In the genomic region with DNA sequence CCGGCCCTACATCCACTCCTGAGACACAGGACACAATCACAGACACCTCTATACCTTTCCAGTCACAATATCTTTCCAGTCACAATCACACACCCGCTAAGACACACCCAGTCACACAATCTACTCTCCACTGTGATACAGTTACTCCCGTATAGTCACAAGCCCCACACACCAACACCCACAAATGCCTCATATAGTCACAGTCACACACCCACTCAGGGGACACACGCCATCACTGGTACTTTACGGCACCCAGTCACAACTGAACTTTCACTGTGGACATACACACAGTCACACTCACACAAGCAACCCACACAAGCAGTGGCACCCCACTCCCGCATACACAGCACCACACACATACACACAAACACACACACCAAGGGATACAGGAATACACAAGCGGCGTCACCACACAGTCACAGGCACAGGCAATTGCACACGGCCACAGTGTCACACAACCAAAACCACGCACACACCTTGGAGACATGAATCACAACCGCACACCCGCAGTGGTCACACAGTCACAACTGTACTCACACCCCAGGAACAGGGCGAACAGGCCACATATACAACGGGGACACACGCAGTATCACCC, we compare ENCODE assay signal across 8 cellular contexts. TPM values are rescaled to one million over a fixed set of nuclear protein-coding genes. Genes with fewer than 3 reads are reported as not detected.
DNase-seq lines count a peak whose midpoint lies in the region; ATAC-seq, FAIRE-seq and TF ChIP-seq lines count a peak whose summit lies in the region.

No MANE protein-coding gene starts in this region.

- no peaks in the 10 kb centered on the region for H3K36me3 ChIP-seq in thoracic aorta

- ATAC-seq in activated T-helper 17 cell treated with anti-CD3 and anti-CD28 coated beads, Interleukin-2, amount 50 U/mL, for 72 hours (replicated peaks): peak; percentile 60
- ATAC-seq in thoracic aorta (ENCODE audit: insufficient number of reproducible peaks, low FRiP score, low read depth): no peak

- peaks cover 5% of the 10 kb centered on the region for H3K4me1 Mint-ChIP-seq in activated T-helper 17 cell treated with anti-CD3 and anti-CD28 coated beads, Interleukin-2, amount 50 U/mL, for 72 hours

- peaks cover 13 to 22% of the 10 kb centered on the region in 2 donors for H3K4me1 ChIP-seq in thoracic aorta (ENCODE audit: control insufficient read depth in 1 of 2, low read depth in 2 of 2)

- no peak overlapping the region for H3K27ac Mint-ChIP-seq in activated T-helper 17 cell treated with anti-CD3 and anti-CD28 coated beads, Interleukin-2, amount 50 U/mL, for 72 hours

- H3K36me3 Mint-ChIP-seq in activated T-helper 17 cell treated with anti-CD3 and anti-CD28 coated beads, Interleukin-2, amount 50 U/mL, for 72 hours (ENCODE audit: low read depth): peaks cover 17% of the 10 kb centered on the region

- FAIRE-seq in GM19239 (lab: Jason Lieb, UNC): no peak

- H3K27me3 Mint-ChIP-seq in activated T-helper 17 cell treated with anti-CD3 and anti-CD28 coated beads, Interleukin-2, amount 50 U/mL, for 72 hours: no peaks in the 10 kb centered on the region

- no peaks in the 10 kb centered on the region for H3K9me3 ChIP-seq in thoracic aorta

- H3K4me3 ChIP-seq in thoracic aorta: peak overlapping the region; percentile 99

- H3K4me3 Mint-ChIP-seq in activated T-helper 17 cell treated with anti-CD3 and anti-CD28 coated beads, Interleukin-2, amount 50 U/mL, for 72 hours: no peak overlapping the region

- no peaks in the 10 kb centered on the region for H3K9me3 Mint-ChIP-seq in activated T-helper 17 cell treated with anti-CD3 and anti-CD28 coated beads, Interleukin-2, amount 50 U/mL, for 72 hours

- no peak for TF ChIP-seq CTCF in thoracic aorta (IDR thresholded peaks at IDR 0.05)

- peak overlapping the region; percentile 97 for H3K27ac ChIP-seq in layer of hippocampus (ENCODE audit: low read depth, low read length)
- H3K27ac ChIP-seq in thoracic aorta: peak overlapping the region; percentile 95 to 99

- peak; percentile 79 for DNase-seq in stimulated activated CD4-positive, alpha-beta T cell treated with anti-CD3 and anti-CD28 coated beads, Interleukin-1b, Interleukin-23, amount 100 ng/mL, for 48 hours
- DNase-seq in stimulated activated CD4-positive, alpha-beta T cell treated with anti-CD3 and anti-CD28 coated beads, Interleukin-2, amount 100 ng/mL, for 48 hours: no peak
- DNase-seq in thoracic aorta (ENCODE audit: low spot score) (peak; percentile 14), hippocampal formation (lab: John Stamatoyannopoulos, UW) (no peak), GM19239 (ENCODE audit: insufficient read length, low spot score) (no peak), germinal center (ENCODE audit: low spot score) (no peak)

- H3K27me3 ChIP-seq in layer of hippocampus (ENCODE audit: control insufficient read depth, insufficient read depth, low read length) (no peaks in the 10 kb centered on the region), thoracic aorta (replicated peaks; ENCODE audit: insufficient read depth) (no peaks in the 10 kb centered on the region)

RNA-seq across cellular contexts. Expression of a gene that starts 0.6 kb away (rescaled TPM):
- total RNA-seq in activated T-helper 17 cell treated with anti-CD3 and anti-CD28 coated beads, Interleukin-2, amount 50 U/mL, for 72 hours: 1 to 10 TPM; 3.0 to 6.5 TPM
- total RNA-seq in thoracic aorta: 1 to 10 TPM; 1.9 to 6.6 TPM

RNA-seq across cellular contexts. Expression of a gene that starts 1.0 kb away (rescaled TPM):
- total RNA-seq in activated T-helper 17 cell treated with anti-CD3 and anti-CD28 coated beads, Interleukin-2, amount 50 U/mL, for 72 hours: 10 to 100 TPM; 72.8 to 83.8 TPM
- total RNA-seq in thoracic aorta: 10 to 100 TPM; 37.8 to 71.1 TPM

Comparison
In these comparisons a context has a peak if more than half of its experiments do, and no peak if none do; other contexts are left out.
1. DNase-seq: peak in stimulated activated CD4-positive, alpha-beta T cell treated with anti-CD3 and anti-CD28 coated beads, Interleukin-1b, Interleukin-23, amount 100 ng/mL, for 48 hours (single experiment) and thoracic aorta (single experiment); none in stimulated activated CD4-positive, alpha-beta T cell treated with anti-CD3 and anti-CD28 coated beads, Interleukin-2, amount 100 ng/mL, for 48 hours (0 of 2), hippocampal formation (0 of 2), GM19239 (single experiment) and germinal center (single experiment).